Comparison of ENCODE assay signal across 9 cellular contexts in the genomic region with DNA sequence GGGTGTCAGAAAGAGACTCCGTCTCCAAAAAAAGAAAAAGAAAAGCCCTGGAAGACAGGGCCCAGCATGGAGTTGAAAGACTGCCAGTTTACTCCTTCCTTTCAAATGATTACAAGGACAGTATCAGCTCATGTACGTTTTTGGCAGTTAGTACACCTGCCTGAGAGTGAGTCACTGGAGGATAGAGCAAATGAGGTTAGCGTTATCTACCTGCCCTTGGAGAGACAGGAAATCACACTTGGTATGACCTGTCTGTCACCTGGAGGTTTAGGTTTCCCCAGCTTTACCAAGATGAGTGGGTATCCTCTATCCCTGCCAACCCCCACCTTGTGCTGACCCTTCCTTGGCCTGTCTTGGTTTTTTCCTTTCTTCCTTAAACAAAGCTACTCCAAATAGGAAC.
A peak's percentile ranks its signal among the peaks of the same experiment; 100 is the strongest.
DNase-seq lines count a peak whose midpoint lies in the region; ATAC-seq and TF ChIP-seq lines count a peak whose summit lies in the region.
"Had no signal": no experiment of that assay in that cellular context is flagged by ENCODE, and none has a peak within 500 bp of the region (broad histone marks: within the 10 kb centered on the region; RNA-seq: fewer than 3 reads in every experiment).

No MANE protein-coding gene starts in this region.

- CTCF ChIA-PET in activated naive CD4-positive, alpha-beta T cell treated with anti-CD3 and anti-CD28 coated beads for 36 hours (lab: Charles Lee) = interaction anchor here (0.8 to 3.3 kb wide), 3 partner anchors 11 to 144 kb away, joined by 3 to 17 read pairs (median 3); no protein-coding TSS in a partner anchor
- CTCF ChIA-PET in activated CD8-positive, alpha-beta T cell treated with anti-CD3 and anti-CD28 coated beads, Interleukin-2, amount 10 ng/mL, durations not matched to agents 7 days and 5 days (lab: Charles Lee) = interaction anchor here (1.3 to 8.4 kb wide), 2 partner anchors 14 to 211 kb away, joined by 3 to 66 read pairs; no protein-coding TSS in a partner anchor

- POLR2A ChIA-PET in activated CD8-positive, alpha-beta T cell treated with anti-CD3 and anti-CD28 coated beads, Interleukin-2, amount 10 ng/mL, durations not matched to agents 7 days and 5 days (lab: Charles Lee) = no interaction called here

- peak; percentile 58 for DNase-seq in activated naive CD4-positive, alpha-beta T cell treated with anti-CD3 and anti-CD28 coated beads for 36 hours
- no peak for DNase-seq in activated naive CD4-positive, alpha-beta T cell treated with anti-CD3 and anti-CD28 coated beads, Interleukin-2, amount 50 U/mL, for 16 hours
- no peak for DNase-seq in activated CD8-positive, alpha-beta T cell treated with anti-CD3 and anti-CD28 coated beads, Interleukin-2, amount 10 ng/mL, durations not matched to agents 7 days and 5 days
- no peak for DNase-seq in left lobe of liver (ENCODE audit: low spot score)
- no peak for DNase-seq in type B pancreatic cell (ENCODE audit: extremely low spot score, unreplicated experiment)
- no peak for DNase-seq in ecto neural progenitor cell (ENCODE audit: low spot score)
- DNase-seq in NCI-H345 treated with DMSO at 0.1 percent for 48 hours (lab: John Stamatoyannopoulos, UW; ENCODE audit: unreplicated experiment) = no peak
- DNase-seq in MV-4-11 (lab: John Stamatoyannopoulos, UW) = no peak
- DNase-seq: activated CD4-positive, alpha-beta T cell treated with anti-CD3 and anti-CD28 coated beads, Interleukin-2, amount 10 ng/mL, durations not matched to agents 24 days and 14 days had no signal

- peak overlapping the region; percentile 43 for H3K27ac Mint-ChIP-seq in activated naive CD4-positive, alpha-beta T cell treated with anti-CD3 and anti-CD28 coated beads for 36 hours
- H3K27ac Mint-ChIP-seq in activated CD8-positive, alpha-beta T cell treated with anti-CD3 and anti-CD28 coated beads, Interleukin-2, amount 10 ng/mL, durations not matched to agents 7 days and 5 days = peak overlapping the region; percentile 7
- H3K27ac Mint-ChIP-seq in type B pancreatic cell = peak overlapping the region; percentile 93
- H3K27ac Mint-ChIP-seq: activated CD4-positive, alpha-beta T cell treated with anti-CD3 and anti-CD28 coated beads, Interleukin-2, amount 10 ng/mL, durations not matched to agents 24 days and 14 days had no signal

- H3K4me3 Mint-ChIP-seq in activated naive CD4-positive, alpha-beta T cell treated with anti-CD3 and anti-CD28 coated beads for 36 hours = no peak overlapping the region
- no peak overlapping the region for H3K4me3 Mint-ChIP-seq in activated CD8-positive, alpha-beta T cell treated with anti-CD3 and anti-CD28 coated beads, Interleukin-2, amount 10 ng/mL, durations not matched to agents 7 days and 5 days
- H3K4me3 Mint-ChIP-seq in type B pancreatic cell = no peak overlapping the region
- H3K4me3 Mint-ChIP-seq: activated CD4-positive, alpha-beta T cell treated with anti-CD3 and anti-CD28 coated beads, Interleukin-2, amount 10 ng/mL, durations not matched to agents 24 days and 14 days had no signal

- peak; percentile 67 for ATAC-seq in activated CD8-positive, alpha-beta T cell treated with anti-CD3 and anti-CD28 coated beads, Interleukin-2, amount 10 ng/mL, durations not matched to agents 7 days and 5 days
- ATAC-seq in left lobe of liver = peak; percentile 70

- no peaks in the 10 kb centered on the region for H3K9me3 Mint-ChIP-seq in activated naive CD4-positive, alpha-beta T cell treated with anti-CD3 and anti-CD28 coated beads for 36 hours
- no peaks in the 10 kb centered on the region for H3K9me3 Mint-ChIP-seq in activated CD8-positive, alpha-beta T cell treated with anti-CD3 and anti-CD28 coated beads, Interleukin-2, amount 10 ng/mL, durations not matched to agents 7 days and 5 days (ENCODE audit: insufficient read depth)
- H3K9me3 Mint-ChIP-seq in type B pancreatic cell = no peaks in the 10 kb centered on the region
- H3K9me3 Mint-ChIP-seq: activated CD4-positive, alpha-beta T cell treated with anti-CD3 and anti-CD28 coated beads, Interleukin-2, amount 10 ng/mL, durations not matched to agents 24 days and 14 days had no signal

- H3K27me3 Mint-ChIP-seq in activated naive CD4-positive, alpha-beta T cell treated with anti-CD3 and anti-CD28 coated beads for 36 hours (ENCODE audit: low read depth) = no peaks in the 10 kb centered on the region
- no peaks in the 10 kb centered on the region for H3K27me3 Mint-ChIP-seq in activated CD8-positive, alpha-beta T cell treated with anti-CD3 and anti-CD28 coated beads, Interleukin-2, amount 10 ng/mL, durations not matched to agents 7 days and 5 days (ENCODE audit: low read depth)
- H3K27me3 Mint-ChIP-seq in type B pancreatic cell = no peaks in the 10 kb centered on the region
- H3K27me3 Mint-ChIP-seq: activated CD4-positive, alpha-beta T cell treated with anti-CD3 and anti-CD28 coated beads, Interleukin-2, amount 10 ng/mL, durations not matched to agents 24 days and 14 days had no signal

- TF ChIP-seq CTCF in type B pancreatic cell (conservative IDR thresholded peaks at IDR 0.05) = no peak

- intact Hi-C loops in activated naive CD4-positive, alpha-beta T cell treated with anti-CD3 and anti-CD28 coated beads for 36 hours (cut with micrococcal nuclease) = loop anchor here (2.0 to 10.0 kb wide), 4 partner anchors 202 to 540 kb away; a partner anchor contains a TSS

- H3K4me1 Mint-ChIP-seq in activated naive CD4-positive, alpha-beta T cell treated with anti-CD3 and anti-CD28 coated beads for 36 hours (ENCODE audit: low read depth) = peaks cover 83% of the 10 kb centered on the region
- peaks cover 68% of the 10 kb centered on the region for H3K4me1 Mint-ChIP-seq in activated CD8-positive, alpha-beta T cell treated with anti-CD3 and anti-CD28 coated beads, Interleukin-2, amount 10 ng/mL, durations not matched to agents 7 days and 5 days (ENCODE audit: low read depth)
- peaks cover 70% of the 10 kb centered on the region for H3K4me1 Mint-ChIP-seq in type B pancreatic cell (ENCODE audit: unreplicated experiment)

- peaks cover 21% of the 10 kb centered on the region for H3K36me3 Mint-ChIP-seq in activated naive CD4-positive, alpha-beta T cell treated with anti-CD3 and anti-CD28 coated beads for 36 hours (ENCODE audit: low read depth)
- peaks cover 56% of the 10 kb centered on the region for H3K36me3 Mint-ChIP-seq in activated CD8-positive, alpha-beta T cell treated with anti-CD3 and anti-CD28 coated beads, Interleukin-2, amount 10 ng/mL, durations not matched to agents 7 days and 5 days (ENCODE audit: low read depth)
- H3K36me3 Mint-ChIP-seq in type B pancreatic cell = peaks cover 4% of the 10 kb centered on the region

Comparison
In these comparisons a context has a peak if more than half of its experiments do, and no peak if none do; other contexts are left out.
1. H3K27ac Mint-ChIP-seq: peak in every context shown above with its lines; median percentile 93 in type B pancreatic cell; 43 in activated naive CD4-positive, alpha-beta T cell treated with anti-CD3 and anti-CD28 coated beads for 36 hours; 7 in activated CD8-positive, alpha-beta T cell treated with anti-CD3 and anti-CD28 coated beads, Interleukin-2, amount 10 ng/mL, durations not matched to agents 7 days and 5 days.